28 cellular contexts compared by ENCODE assay signal in genomic region chrX:92230628-92231027, GRCh38.
DNase-seq lines count a peak whose midpoint lies in the region; ATAC-seq, FAIRE-seq and TF ChIP-seq lines count a peak whose summit lies in the region.
"Had no signal": no experiment of that assay in that cellular context is flagged by ENCODE, and none has a peak within 500 bp of the region (broad histone marks: within the 10 kb centered on the region; RNA-seq: fewer than 3 reads in every experiment).

No MANE protein-coding gene starts in this region.

- peak overlapping the region; percentile 14; the same call in 1 of the 2 replicates for H3K4me2 ChIP-seq in GM23338
- H3K4me2 ChIP-seq in IMR-90 (ENCODE audit: low read depth, low read length): no peak overlapping the region
- H3K4me2 ChIP-seq in H1 (ENCODE audit: insufficient read depth in 1 of 2, low read depth in 2 of 2, low read length in 2 of 2): no peak overlapping the region
- no peak overlapping the region for H3K4me2 ChIP-seq in mesendoderm (ENCODE audit: low read length)
- H3K4me2 ChIP-seq: PC-9 had no signal

- H4K20me1 ChIP-seq in GM23338 (replicated peaks; ENCODE audit: insufficient read depth) (no peaks in the 10 kb centered on the region), IMR-90 (ENCODE audit: insufficient read depth, low read length) (no peaks in the 10 kb centered on the region), H1 (replicated peaks in 1 of 2; ENCODE audit: control insufficient read depth in 1 of 2, insufficient read depth in 2 of 2, low read length in 2 of 2) (no peaks in the 10 kb centered on the region)

- H3K9ac ChIP-seq in IMR-90 (ENCODE audit: low read depth, low read length): no peak overlapping the region
- no peak overlapping the region for H3K9ac ChIP-seq in H1 (replicated peaks in 1 of 4; ENCODE audit: extremely low read depth in 1 of 4, low read depth in 3 of 4, low read length in 3 of 4)
- H3K9ac ChIP-seq in mesendoderm (ENCODE audit: low read length): no peak overlapping the region

- WGBS in IMR-90 (ENCODE audit: extremely low coverage in 2 of 2, insufficient read length in 1 of 2), 2 experiments: 0% methylated on average over 1 of the region's 3 CpGs; no CpG with 5 or more reads in 1 of the 2 experiments
- 79% methylated on average over 3 of the region's 3 CpGs; no CpG with 5 or more reads in 1 of the 2 experiments for WGBS in H1 (ENCODE audit: extremely low coverage in 1 of 2, insufficient coverage in 1 of 2, insufficient read length in 1 of 2, insufficient replicate concordance in 2 of 2, low coverage in 1 of 2, low lambda C conversion rate in 2 of 2, missing lambda C conversion rate in 1 of 2), 2 experiments
- no CpG with 5 or more reads among the region's 3 CpGs for WGBS in mesendoderm (ENCODE audit: extremely low coverage, insufficient coverage, low lambda C conversion rate)

- no peak overlapping the region for H4K5ac ChIP-seq in IMR-90 (ENCODE audit: low read depth, low read length)
- H4K5ac ChIP-seq in H1 (ENCODE audit: insufficient read length, low read depth, low read length): no peak overlapping the region
- H4K5ac ChIP-seq in mesendoderm (ENCODE audit: low read length): no peak overlapping the region

- H3K27me3 ChIP-seq in GM23338 (ENCODE audit: insufficient read depth) (no peaks in the 10 kb centered on the region), IMR-90 (ENCODE audit: control insufficient read depth, insufficient read depth, low read length) (no peaks in the 10 kb centered on the region), H1 (replicated peaks in 1 of 4; ENCODE audit: control insufficient read depth in 3 of 4, extremely low read depth in 1 of 4, insufficient read depth in 3 of 4, low read length in 3 of 4) (no peaks in the 10 kb centered on the region), mesendoderm (ENCODE audit: insufficient read depth, low read length, poor library complexity) (no peaks in the 10 kb centered on the region)
- H3K27me3 ChIP-seq: MG63, SJSA1 had no signal

- no peak overlapping the region for H2BK12ac ChIP-seq in H1 (ENCODE audit: low read depth, low read length)

- H3K4me1 Mint-ChIP-seq in GM23338: peaks cover 16% of the 10 kb centered on the region; the same call in 2 of the 3 replicates
- H3K4me1 Mint-ChIP-seq: CD4-positive, alpha-beta memory T cell; T-cell had no signal

- in situ Hi-C loops in IMR-90 (cut with MboI; ENCODE audit: low sequenced_read_pairs): no loop called here

- H3K4me3 Mint-ChIP-seq in GM23338: no peak overlapping the region
- H3K4me3 Mint-ChIP-seq: CD4-positive, alpha-beta memory T cell; HFFc6; T-cell had no signal

- H3K9me3 ChIP-seq in IMR-90 (ENCODE audit: control insufficient read depth, insufficient read depth, low read length) (no peaks in the 10 kb centered on the region), H1 (ENCODE audit: insufficient read depth in 2 of 2, low read depth in 1 of 2, low read length in 1 of 2) (no peaks in the 10 kb centered on the region)
- H3K9me3 ChIP-seq: Caco-2, HAP-1, MG63, SJSA1 had no signal

- no peak for ATAC-seq in GM23338
- no peak for ATAC-seq in IMR-90 (ENCODE audit: low read depth)
- ATAC-seq in HG03521 (IDR thresholded peaks at IDR 0.05; ENCODE audit: unreplicated experiment): no peak
- ATAC-seq: T-cell had no signal

- H2BK5ac ChIP-seq in IMR-90 (ENCODE audit: low read depth, low read length, poor library complexity, severe bottlenecking): no peak overlapping the region
- no peak overlapping the region for H2BK5ac ChIP-seq in H1 (ENCODE audit: low read depth, low read length)
- H2BK5ac ChIP-seq in mesendoderm (ENCODE audit: low read length): no peak overlapping the region

- H3K79me1 ChIP-seq in IMR-90 (ENCODE audit: low read depth in 1 of 2, low read length in 2 of 2) (no peaks in the 10 kb centered on the region), H1 (ENCODE audit: low read depth, low read length) (no peaks in the 10 kb centered on the region), mesendoderm (ENCODE audit: low read length) (no peaks in the 10 kb centered on the region)

- no peak overlapping the region for H3K4ac ChIP-seq in IMR-90 (ENCODE audit: low read depth, low read length)
- no peak overlapping the region for H3K4ac ChIP-seq in H1 (replicated peaks; ENCODE audit: insufficient read length, low read depth, low read length)
- no peak overlapping the region for H3K4ac ChIP-seq in mesendoderm (ENCODE audit: low read depth, low read length)

- no peaks in the 10 kb centered on the region for H3F3A ChIP-seq in GM23338 (replicated peaks; ENCODE audit: low read depth)

- no peaks in the 10 kb centered on the region for H3K79me2 ChIP-seq in GM23338 (replicated peaks; ENCODE audit: insufficient read depth)
- H3K79me2 ChIP-seq in H1 (ENCODE audit: control insufficient read depth in 1 of 2, insufficient read depth in 2 of 2, low read length in 2 of 2): no peaks in the 10 kb centered on the region
- H3K79me2 ChIP-seq in mesendoderm (ENCODE audit: control insufficient read depth, insufficient read depth, low read length): no peaks in the 10 kb centered on the region

- H3K36me3 ChIP-seq in GM23338 (ENCODE audit: insufficient read depth) (no peaks in the 10 kb centered on the region), IMR-90 (ENCODE audit: control insufficient read depth, insufficient read depth, low read length) (no peaks in the 10 kb centered on the region), H1 (ENCODE audit: control insufficient read depth in 2 of 4, insufficient read depth in 4 of 4, low read length in 3 of 4) (no peaks in the 10 kb centered on the region), mesendoderm (ENCODE audit: control insufficient read depth, insufficient read depth, low read length) (no peaks in the 10 kb centered on the region)
- H3K36me3 ChIP-seq: HAP-1, MG63, SJSA1 had no signal

- H3K56ac ChIP-seq in IMR-90 (ENCODE audit: extremely low read depth, insufficient read depth, low read length) (no peak overlapping the region), H1 (replicated peaks; ENCODE audit: insufficient read length, low read depth, low read length) (no peak overlapping the region), mesendoderm (ENCODE audit: low read length) (peak overlapping the region; percentile 34)

- DNase-seq in GM23338 (ENCODE audit: low spot score) (no peak), IMR-90 (no peak), H1 (ENCODE audit: low read depth in 1 of 2, low spot score in 2 of 2) (no peak), mesendoderm (no peak), GM19238 (ENCODE audit: insufficient read length, low spot score) (no peak), cerebellar nuclear complex (lab: John Stamatoyannopoulos, UW) (no peak)
- DNase-seq: C1 segment of cervical spinal cord; Caco-2; CD4-positive, alpha-beta memory T cell; GDM1; HFFc6; KG1; MG63; NCI-H146; NCI-H1930; NCI-H2107; NCI-H446; NCI-H524 treated with DMSO at 0.1 percent for 48 hours; NCI-H82; NK-92 treated with Interleukin-12 subunit alpha and Interleukin-12 subunit beta, amount 100 ng/mL, for 24 hours; PC-9; Right ventricle myocardium superior; T-cell had no signal

- no peak for TF ChIP-seq CTCF in GM23338 (conservative IDR thresholded peaks at IDR 0.05; ENCODE audit: low read depth in 2 of 2)
- TF ChIP-seq CTCF in IMR-90 (conservative IDR thresholded peaks at IDR 0.05; ENCODE audit: low read depth, low read length): no peak
- no peak for TF ChIP-seq CTCF in H1 (IDR thresholded peaks at IDR 0.05; ENCODE audit: control extremely low read depth in 1 of 3, insufficient read depth in 1 of 3, low read depth in 1 of 3, low read length in 3 of 3)

- H2BK15ac ChIP-seq in IMR-90 (ENCODE audit: low read depth, low read length) (no peak overlapping the region), H1 (ENCODE audit: low read length) (no peak overlapping the region), mesendoderm (replicated peaks; ENCODE audit: low read depth) (no peak overlapping the region)

- TF ChIP-seq RAD21 in IMR-90 (IDR thresholded peaks at IDR 0.05; ENCODE audit: low read length) (no peak), H1 (IDR thresholded peaks at IDR 0.05 in 1 of 2, conservative IDR thresholded peaks at IDR 0.05 in 1 of 2; ENCODE audit: low read depth in 2 of 2, low read length in 2 of 2) (no peak)

- no peaks in the 10 kb centered on the region; the same call in 1 of the 2 replicates for H3K4me1 ChIP-seq in GM23338 (ENCODE audit: insufficient read depth)
- no peaks in the 10 kb centered on the region for H3K4me1 ChIP-seq in IMR-90 (ENCODE audit: control insufficient read depth, insufficient read depth, low read length)
- H3K4me1 ChIP-seq in H1 (replicated peaks in 1 of 4; ENCODE audit: control insufficient read depth in 3 of 4, insufficient read depth in 4 of 4, low read length in 3 of 4): peaks cover 0 to 3% (median 0%) of the 10 kb centered on the region in 4 experiments; a peak in 1 of 7 replicates
- no peaks in the 10 kb centered on the region for H3K4me1 ChIP-seq in mesendoderm (ENCODE audit: control insufficient read depth, low read depth, low read length)
- H3K4me1 ChIP-seq: Caco-2, SJSA1 had no signal

- no peak overlapping the region for H2BK120ac ChIP-seq in IMR-90 (ENCODE audit: low read depth, low read length)
- no peak overlapping the region for H2BK120ac ChIP-seq in H1 (replicated peaks; ENCODE audit: low read depth, low read length)
- H2BK120ac ChIP-seq in mesendoderm (ENCODE audit: low read depth, low read length): no peak overlapping the region

- no peaks in the 10 kb centered on the region for H3K23me2 ChIP-seq in H1 (ENCODE audit: low read depth, low read length)

- H3K23ac ChIP-seq in IMR-90 (ENCODE audit: low read depth, low read length) (no peak overlapping the region), H1 (ENCODE audit: insufficient read length) (no peak overlapping the region), mesendoderm (ENCODE audit: low read length) (no peak overlapping the region)

- H3K18ac ChIP-seq in IMR-90 (ENCODE audit: low read depth, low read length) (no peak overlapping the region), H1 (ENCODE audit: extremely low read depth, low read length) (no peak overlapping the region), mesendoderm (ENCODE audit: low read length) (no peak overlapping the region)

- H3K36me3 Mint-ChIP-seq in GM23338 (ENCODE audit: low read depth): peaks cover 5% of the 10 kb centered on the region; the same call in 2 of the 3 replicates
- H3K36me3 Mint-ChIP-seq: CD4-positive, alpha-beta memory T cell; T-cell had no signal

- H3K4me3 ChIP-seq in GM23338 (no peak overlapping the region), IMR-90 (ENCODE audit: insufficient read depth, low read depth, low read length) (no peak overlapping the region), H1 (ENCODE audit: extremely low read depth in 1 of 4, insufficient read depth in 2 of 4, low read depth in 3 of 4, low read length in 4 of 4) (no peak overlapping the region), mesendoderm (ENCODE audit: low read length) (no peak overlapping the region)
- H3K4me3 ChIP-seq: HAP-1, MG63, PC-9, SJSA1 had no signal

- H3K27me3 Mint-ChIP-seq in GM23338 (ENCODE audit: insufficient read depth, low read depth, poor library complexity): no peaks in the 10 kb centered on the region
- H3K27me3 Mint-ChIP-seq: CD4-positive, alpha-beta memory T cell; T-cell had no signal

- CTCF ChIA-PET in IMR-90 (lab: Yijun Ruan, JAX) (no interaction called here), H1 (lab: Charles Lee; ENCODE audit: partially characterized antibody) (interaction anchor here (1.0 kb wide), 1 partner anchor 26 kb away, joined by 3 read pairs; no protein-coding TSS in a partner anchor)

- intact Hi-C loops in IMR-90 (cut with micrococcal nuclease): loop anchor here (5.0 to 10.0 kb wide), 2 partner anchors 1194 to 1307 kb away; no protein-coding TSS in a partner anchor

- no peak for TF ChIP-seq EP300 in H1 (IDR thresholded peaks at IDR 0.05; ENCODE audit: borderline replicate concordance in 1 of 2, low read depth in 2 of 2, low read length in 2 of 2)

- no peak overlapping the region for H2AK9ac ChIP-seq in IMR-90 (replicated peaks; ENCODE audit: low read depth, low read length, poor library complexity)

- no peaks in the 10 kb centered on the region for H3K9me3 Mint-ChIP-seq in GM23338
- H3K9me3 Mint-ChIP-seq: CD4-positive, alpha-beta memory T cell; HFFc6 had no signal

- H4K8ac ChIP-seq in IMR-90 (ENCODE audit: low read depth in 2 of 2, low read length in 2 of 2) (no peak overlapping the region), H1 (ENCODE audit: extremely low read depth, insufficient read depth, low read length) (no peak overlapping the region), mesendoderm (ENCODE audit: low read depth, low read length) (no peak overlapping the region)

- BruUV-seq in IMR-90 (replicated peaks; lab: Mats Ljungman, UMichigan): no TSS peak

- POLR2A ChIA-PET in IMR-90 (lab: Charles Lee; ENCODE audit: unreplicated experiment): no interaction called here
- POLR2A ChIA-PET in H1 (lab: Charles Lee; ENCODE audit: partially characterized antibody): no interaction called here

- H2AFZ ChIP-seq in GM23338 (no peak overlapping the region), IMR-90 (replicated peaks; ENCODE audit: low read length, poor library complexity) (no peak overlapping the region), H1 (ENCODE audit: low read length) (peak overlapping the region; percentile 53; the same call in 1 of the 2 replicates)
- H2AFZ ChIP-seq: PC-9 had no signal

- H3K27ac Mint-ChIP-seq in GM23338: no peak overlapping the region
- H3K27ac Mint-ChIP-seq: CD4-positive, alpha-beta memory T cell; HFFc6; T-cell had no signal

- H3K27ac ChIP-seq in GM23338 (ENCODE audit: low read depth) (peak overlapping the region; percentile 55; the same call in 1 of the 2 replicates), IMR-90 (ENCODE audit: insufficient read depth, low read length) (no peak overlapping the region), H1 (ENCODE audit: low read depth, low read length) (no peak overlapping the region), mesendoderm (ENCODE audit: low read depth, low read length) (no peak overlapping the region)
- H3K27ac ChIP-seq: HL-60, PC-9, SJSA1 had no signal

- H3K14ac ChIP-seq in IMR-90 (replicated peaks; ENCODE audit: low read depth, low read length): no peak overlapping the region
- no peak overlapping the region for H3K14ac ChIP-seq in H1 (ENCODE audit: insufficient read length)

- H4K91ac ChIP-seq in IMR-90 (ENCODE audit: insufficient read depth, low read depth, low read length) (no peak overlapping the region), H1 (replicated peaks; ENCODE audit: insufficient read length, low read length) (no peak overlapping the region)

- FAIRE-seq in H1 (lab: Jason Lieb, UNC): no peak
- FAIRE-seq: GM12891 had no signal

- H3K9me1 ChIP-seq in IMR-90 (ENCODE audit: insufficient read depth, low read length): no peaks in the 10 kb centered on the region

- TF ChIP-seq POLR2A in IMR-90 (IDR thresholded peaks at IDR 0.05; ENCODE audit: low read depth, low read length) (no peak), H1 (IDR thresholded peaks at IDR 0.05; ENCODE audit: control extremely low read depth in 1 of 2, low read depth in 2 of 2, low read length in 2 of 2) (no peak)

- H2BK20ac ChIP-seq in IMR-90 (ENCODE audit: low read depth, low read length): no peak overlapping the region
- H2BK20ac ChIP-seq in H1 (ENCODE audit: low read length): no peak overlapping the region

- no peaks in the 10 kb centered on the region for H3K9me2 ChIP-seq in GM23338 (ENCODE audit: insufficient read depth)

- H2AK5ac ChIP-seq in IMR-90 (ENCODE audit: low read depth, low read length): no peak overlapping the region
- H2AK5ac ChIP-seq in H1 (ENCODE audit: low read depth, low read length): no peak overlapping the region
- H2AK5ac ChIP-seq in mesendoderm (ENCODE audit: low read length): no peak overlapping the region

- dilution Hi-C loops in IMR-90 (cut with HindIII; ENCODE audit: low sequenced_read_pairs, unreplicated experiment): no loop called here
